In genomic region chr6:5357486-5357885, GRCh38 we compare ENCODE assay signal across 34 cellular contexts.
DNase-seq lines count a peak whose midpoint lies in the region; ATAC-seq, FAIRE-seq and TF ChIP-seq lines count a peak whose summit lies in the region.
"Had no signal": no experiment of that assay in that cellular context is flagged by ENCODE, and none has a peak within 500 bp of the region (broad histone marks: within the 10 kb centered on the region; RNA-seq: fewer than 3 reads in every experiment).

No MANE protein-coding gene starts in this region.

- no peaks in the 10 kb centered on the region for H3K23me2 ChIP-seq in H1 (ENCODE audit: low read depth, low read length)

- H2BK5ac ChIP-seq in IMR-90 (ENCODE audit: low read depth, low read length, poor library complexity, severe bottlenecking) (no peak overlapping the region), H1 (ENCODE audit: low read depth, low read length) (no peak overlapping the region)

- H4K8ac ChIP-seq in IMR-90 (ENCODE audit: low read depth in 2 of 2, low read length in 2 of 2) (no peak overlapping the region), H1 (ENCODE audit: extremely low read depth, insufficient read depth, low read length) (no peak overlapping the region)

- H3K27me3 ChIP-seq in HepG2 (ENCODE audit: control insufficient read depth in 1 of 2, insufficient read depth in 2 of 2, low read length in 2 of 2): no peaks in the 10 kb centered on the region
- no peaks in the 10 kb centered on the region for H3K27me3 ChIP-seq in right lobe of liver
- no peaks in the 10 kb centered on the region for H3K27me3 ChIP-seq in IMR-90 (ENCODE audit: control insufficient read depth, insufficient read depth, low read length)
- H3K27me3 ChIP-seq in K562 (ENCODE audit: control insufficient read depth in 2 of 2, insufficient read depth in 2 of 2, low read length in 2 of 2): no peaks in the 10 kb centered on the region
- no peaks in the 10 kb centered on the region for H3K27me3 ChIP-seq in H1 (replicated peaks in 1 of 4; ENCODE audit: control insufficient read depth in 3 of 4, extremely low read depth in 1 of 4, insufficient read depth in 3 of 4, low read length in 3 of 4)
- H3K27me3 ChIP-seq in vagina: no peaks in the 10 kb centered on the region
- H3K27me3 ChIP-seq: BE2C; BLaER1; BLaER1 treated with 17β-estradiol and CSF1 and Interleukin-3, amounts not matched to agents 10 nM and 100 nM had no signal

- H3K4me1 ChIP-seq in HepG2 (ENCODE audit: insufficient read depth, low read length) (no peaks in the 10 kb centered on the region), right lobe of liver (no peaks in the 10 kb centered on the region), IMR-90 (ENCODE audit: control insufficient read depth, insufficient read depth, low read length) (no peaks in the 10 kb centered on the region), K562 (replicated peaks in 1 of 2; ENCODE audit: control insufficient read depth in 2 of 2, insufficient read depth in 2 of 2, low read length in 2 of 2) (no peaks in the 10 kb centered on the region), H1 (replicated peaks in 1 of 4; ENCODE audit: control insufficient read depth in 3 of 4, insufficient read depth in 4 of 4, low read length in 3 of 4) (no peaks in the 10 kb centered on the region), vagina (peaks cover 18% of the 10 kb centered on the region)
- H3K4me1 ChIP-seq: A549; BLaER1; BLaER1 treated with 17β-estradiol and CSF1 and Interleukin-3, amounts not matched to agents 10 nM and 100 nM; Caco-2 had no signal

- H2BK15ac ChIP-seq in IMR-90 (ENCODE audit: low read depth, low read length) (no peak overlapping the region), H1 (ENCODE audit: low read length) (no peak overlapping the region)

- WGBS in HepG2 (ENCODE audit: low lambda C conversion rate): 97% methylated on average over 1 of the region's 1 CpG
- 93% methylated on average over 1 of the region's 1 CpG for WGBS in right lobe of liver (ENCODE audit: insufficient coverage, low coverage, low lambda C conversion rate, missing lambda C conversion rate)
- WGBS in IMR-90 (ENCODE audit: extremely low coverage in 2 of 2, insufficient read length in 1 of 2), 2 experiments: no CpG with 5 or more reads among the region's 1 CpG
- 48% methylated on average over 1 of the region's 1 CpG for WGBS in K562 (ENCODE audit: insufficient coverage, low coverage, missing lambda C conversion rate)
- WGBS in H1 (ENCODE audit: extremely low coverage in 1 of 2, insufficient coverage in 1 of 2, insufficient read length in 1 of 2, insufficient replicate concordance in 2 of 2, low coverage in 1 of 2, low lambda C conversion rate in 2 of 2, missing lambda C conversion rate in 1 of 2), 2 experiments: 92% methylated on average over 1 of the region's 1 CpG; no CpG with 5 or more reads in 1 of the 2 experiments

- H3K23ac ChIP-seq in IMR-90 (ENCODE audit: low read depth, low read length): no peak overlapping the region
- H3K23ac ChIP-seq in H1 (ENCODE audit: insufficient read length): no peak overlapping the region

- H2AK5ac ChIP-seq in IMR-90 (ENCODE audit: low read depth, low read length) (no peak overlapping the region), H1 (ENCODE audit: low read depth, low read length) (no peak overlapping the region)

- H2AFZ ChIP-seq in HepG2 (ENCODE audit: low read length) (no peak overlapping the region), IMR-90 (replicated peaks; ENCODE audit: low read length, poor library complexity) (no peak overlapping the region), K562 (ENCODE audit: low read depth, low read length) (no peak overlapping the region), H1 (ENCODE audit: low read length) (no peak overlapping the region)

- H2BK120ac ChIP-seq in IMR-90 (ENCODE audit: low read depth, low read length) (no peak overlapping the region), H1 (replicated peaks; ENCODE audit: low read depth, low read length) (no peak overlapping the region)

- H2BK12ac ChIP-seq in H1 (ENCODE audit: low read depth, low read length): no peak overlapping the region

- dilution Hi-C loops in IMR-90 (cut with HindIII; ENCODE audit: low sequenced_read_pairs, unreplicated experiment): no loop called here

- H3K56ac ChIP-seq in IMR-90 (ENCODE audit: extremely low read depth, insufficient read depth, low read length) (no peak overlapping the region), H1 (replicated peaks; ENCODE audit: insufficient read length, low read depth, low read length) (no peak overlapping the region)

- POLR2A ChIA-PET in HepG2 (lab: Yijun Ruan, JAX) (no interaction called here), IMR-90 (lab: Charles Lee; ENCODE audit: unreplicated experiment) (no interaction called here), K562 (lab: Yijun Ruan, JAX) (no interaction called here), H1 (lab: Charles Lee; ENCODE audit: partially characterized antibody) (no interaction called here)

- H3K9me3 ChIP-seq in HepG2 (ENCODE audit: low read length) (no peaks in the 10 kb centered on the region), right lobe of liver (no peaks in the 10 kb centered on the region), IMR-90 (ENCODE audit: control insufficient read depth, insufficient read depth, low read length) (no peaks in the 10 kb centered on the region), K562 (replicated peaks; ENCODE audit: control insufficient read depth, insufficient read depth, low read depth, low read length) (no peaks in the 10 kb centered on the region), H1 (ENCODE audit: insufficient read depth in 2 of 2, low read depth in 1 of 2, low read length in 1 of 2) (no peaks in the 10 kb centered on the region), vagina (no peaks in the 10 kb centered on the region)
- H3K9me3 ChIP-seq: A549; BE2C; BLaER1; BLaER1 treated with 17β-estradiol and CSF1 and Interleukin-3, amounts not matched to agents 10 nM and 100 nM; Caco-2 had no signal

- ATAC-seq in HepG2 (no peak), right lobe of liver (no peak), IMR-90 (ENCODE audit: low read depth) (no peak), K562 (no peak), GM19324 (IDR thresholded peaks at IDR 0.05; ENCODE audit: low FRiP score, unreplicated experiment) (no peak)
- ATAC-seq: A549; CD8-positive, alpha-beta T cell had no signal

- no TSS peak for BruUV-seq in HepG2 (replicated peaks; lab: Mats Ljungman, UMichigan)
- BruUV-seq in IMR-90 (replicated peaks; lab: Mats Ljungman, UMichigan): no TSS peak
- BruUV-seq in K562 (replicated peaks; lab: Mats Ljungman, UMichigan): no TSS peak

- no peak for TF ChIP-seq RAD21 in HepG2 (CRISPR knock-in tag; IDR thresholded peaks at IDR 0.05)
- TF ChIP-seq RAD21 in IMR-90 (IDR thresholded peaks at IDR 0.05; ENCODE audit: low read length): no peak
- no peak for TF ChIP-seq RAD21 in K562 (CRISPR knock-in tag; conservative IDR thresholded peaks at IDR 0.05 in 1 of 2, IDR thresholded peaks at IDR 0.05 in 1 of 2)
- no peak for TF ChIP-seq RAD21 in H1 (IDR thresholded peaks at IDR 0.05 in 1 of 2, conservative IDR thresholded peaks at IDR 0.05 in 1 of 2; ENCODE audit: low read depth in 2 of 2, low read length in 2 of 2)

- H4K91ac ChIP-seq in IMR-90 (ENCODE audit: insufficient read depth, low read depth, low read length) (no peak overlapping the region), H1 (replicated peaks; ENCODE audit: insufficient read length, low read length) (no peak overlapping the region)

- TF ChIP-seq POLR2A in HepG2 (IDR thresholded peaks at IDR 0.05; ENCODE audit: insufficient read depth in 1 of 2, low read depth in 2 of 2, low read length in 2 of 2): no peak
- no peak for TF ChIP-seq POLR2A in right lobe of liver (IDR thresholded peaks at IDR 0.05)
- no peak for TF ChIP-seq POLR2A in IMR-90 (IDR thresholded peaks at IDR 0.05; ENCODE audit: low read depth, low read length)
- no peak for TF ChIP-seq POLR2A in K562 (conservative IDR thresholded peaks at IDR 0.05)
- no peak for TF ChIP-seq POLR2A in H1 (IDR thresholded peaks at IDR 0.05; ENCODE audit: control extremely low read depth in 1 of 2, low read depth in 2 of 2, low read length in 2 of 2)
- TF ChIP-seq POLR2A in vagina (IDR thresholded peaks at IDR 0.05): no peak

- H3K4me3 ChIP-seq in HepG2 (replicated peaks in 1 of 3; ENCODE audit: insufficient read depth in 1 of 3, low read depth in 2 of 3, low read length in 3 of 3): no peak overlapping the region
- H3K4me3 ChIP-seq in right lobe of liver: no peak overlapping the region
- no peak overlapping the region for H3K4me3 ChIP-seq in IMR-90 (ENCODE audit: insufficient read depth, low read depth, low read length)
- no peak overlapping the region for H3K4me3 ChIP-seq in K562
- H3K4me3 ChIP-seq in H1 (ENCODE audit: extremely low read depth in 1 of 4, insufficient read depth in 2 of 4, low read depth in 3 of 4, low read length in 4 of 4): no peak overlapping the region
- H3K4me3 ChIP-seq in vagina: no peak overlapping the region
- H3K4me3 ChIP-seq: A549; BLaER1; BLaER1 treated with 17β-estradiol and CSF1 and Interleukin-3, amounts not matched to agents 10 nM and 100 nM had no signal

- peaks cover 5% of the 10 kb centered on the region in 2 experiments; a peak in 2 of 4 replicates for H3K79me1 ChIP-seq in IMR-90 (ENCODE audit: low read depth in 1 of 2, low read length in 2 of 2)
- H3K79me1 ChIP-seq in H1 (ENCODE audit: low read depth, low read length): no peaks in the 10 kb centered on the region

- FAIRE-seq in HepG2 (lab: Jason Lieb, UNC) (no peak), K562 (lab: Jason Lieb, UNC) (no peak), H1 (lab: Jason Lieb, UNC) (no peak)
- FAIRE-seq: A549, D721Med had no signal

- H3K36me3 ChIP-seq in HepG2 (replicated peaks in 1 of 2; ENCODE audit: control insufficient read depth in 1 of 2, insufficient read depth in 2 of 2, low read length in 2 of 2): no peaks in the 10 kb centered on the region
- H3K36me3 ChIP-seq in right lobe of liver: no peaks in the 10 kb centered on the region
- no peaks in the 10 kb centered on the region for H3K36me3 ChIP-seq in IMR-90 (ENCODE audit: control insufficient read depth, insufficient read depth, low read length)
- H3K36me3 ChIP-seq in K562 (ENCODE audit: control insufficient read depth, insufficient read depth, low read length): no peaks in the 10 kb centered on the region
- H3K36me3 ChIP-seq in H1 (ENCODE audit: control insufficient read depth in 2 of 4, insufficient read depth in 4 of 4, low read length in 3 of 4): no peaks in the 10 kb centered on the region
- no peaks in the 10 kb centered on the region for H3K36me3 ChIP-seq in vagina
- H3K36me3 ChIP-seq: BE2C; BLaER1; BLaER1 treated with 17β-estradiol and CSF1 and Interleukin-3, amounts not matched to agents 10 nM and 100 nM had no signal

- H3K27ac ChIP-seq in HepG2 (ENCODE audit: extremely low read length, insufficient read depth, low read length): no peak overlapping the region
- H3K27ac ChIP-seq in right lobe of liver: no peak overlapping the region
- H3K27ac ChIP-seq in IMR-90 (ENCODE audit: insufficient read depth, low read length): no peak overlapping the region
- H3K27ac ChIP-seq in K562 (ENCODE audit: extremely low read depth, low read depth, low read length): no peak overlapping the region
- no peak overlapping the region for H3K27ac ChIP-seq in H1 (ENCODE audit: low read depth, low read length)
- H3K27ac ChIP-seq in vagina: no peak overlapping the region
- H3K27ac ChIP-seq: 22Rv1; A549; BLaER1; BLaER1 treated with 17β-estradiol and CSF1 and Interleukin-3, amounts not matched to agents 10 nM and 100 nM; C4-2B had no signal

- H3K4me2 ChIP-seq in HepG2 (ENCODE audit: low read depth, low read length) (no peak overlapping the region), IMR-90 (ENCODE audit: low read depth, low read length) (no peak overlapping the region), K562 (ENCODE audit: insufficient read depth, low read length) (no peak overlapping the region), H1 (ENCODE audit: insufficient read depth in 1 of 2, low read depth in 2 of 2, low read length in 2 of 2) (no peak overlapping the region)
- H3K4me2 ChIP-seq: A549; BLaER1; BLaER1 treated with 17β-estradiol and CSF1 and Interleukin-3, amounts not matched to agents 10 nM and 100 nM had no signal

- H2BK20ac ChIP-seq in IMR-90 (ENCODE audit: low read depth, low read length) (no peak overlapping the region), H1 (ENCODE audit: low read length) (no peak overlapping the region)

- H3K14ac ChIP-seq in IMR-90 (replicated peaks; ENCODE audit: low read depth, low read length) (no peak overlapping the region), H1 (ENCODE audit: insufficient read length) (peak overlapping the region; percentile 77)

- H3K79me2 ChIP-seq in HepG2 (ENCODE audit: insufficient read depth, low read length) (no peaks in the 10 kb centered on the region), K562 (ENCODE audit: control insufficient read depth, insufficient read depth, low read length) (no peaks in the 10 kb centered on the region; the same call in 2 of the 3 replicates), H1 (ENCODE audit: control insufficient read depth in 1 of 2, insufficient read depth in 2 of 2, low read length in 2 of 2) (no peaks in the 10 kb centered on the region)

- no peaks in the 10 kb centered on the region; the same call in 1 of the 2 replicates for H4K20me1 ChIP-seq in HepG2 (ENCODE audit: insufficient read depth, low read length)
- no peaks in the 10 kb centered on the region for H4K20me1 ChIP-seq in IMR-90 (ENCODE audit: insufficient read depth, low read length)
- no peaks in the 10 kb centered on the region for H4K20me1 ChIP-seq in K562 (replicated peaks; ENCODE audit: control insufficient read depth, insufficient read depth, low read length)
- H4K20me1 ChIP-seq in H1 (replicated peaks in 1 of 2; ENCODE audit: control insufficient read depth in 1 of 2, insufficient read depth in 2 of 2, low read length in 2 of 2): peaks cover 0 to 3% of the 10 kb centered on the region in 2 experiments
- H4K20me1 ChIP-seq: BLaER1; BLaER1 treated with 17β-estradiol and CSF1 and Interleukin-3, amounts not matched to agents 10 nM and 100 nM had no signal

- H2AK9ac ChIP-seq in IMR-90 (replicated peaks; ENCODE audit: low read depth, low read length, poor library complexity): no peak overlapping the region

- TF ChIP-seq EP300 in HepG2 (IDR thresholded peaks at IDR 0.05; ENCODE audit: low read depth in 2 of 2, low read length in 2 of 2) (no peak), HepG2 (CRISPR knock-in tag; IDR thresholded peaks at IDR 0.05; ENCODE audit: borderline replicate concordance) (no peak), K562 (IDR thresholded peaks at IDR 0.05; ENCODE audit: low read length) (no peak), H1 (IDR thresholded peaks at IDR 0.05; ENCODE audit: borderline replicate concordance in 1 of 2, low read depth in 2 of 2, low read length in 2 of 2) (no peak)

- no peak overlapping the region for H4K5ac ChIP-seq in IMR-90 (ENCODE audit: low read depth, low read length)
- H4K5ac ChIP-seq in H1 (ENCODE audit: insufficient read length, low read depth, low read length): no peak overlapping the region

- no peak for TF ChIP-seq CTCF in HepG2 (CRISPR knock-in tag; IDR thresholded peaks at IDR 0.05)
- TF ChIP-seq CTCF in right lobe of liver (IDR thresholded peaks at IDR 0.05): no peak
- TF ChIP-seq CTCF in IMR-90 (conservative IDR thresholded peaks at IDR 0.05; ENCODE audit: low read depth, low read length): no peak
- TF ChIP-seq CTCF in K562 (IDR thresholded peaks at IDR 0.05 in 2 of 3, conservative IDR thresholded peaks at IDR 0.05 in 1 of 3; ENCODE audit: insufficient read depth in 2 of 3, low read depth in 1 of 3, low read length in 3 of 3): no peak
- no peak for TF ChIP-seq CTCF in H1 (IDR thresholded peaks at IDR 0.05; ENCODE audit: control extremely low read depth in 1 of 3, insufficient read depth in 1 of 3, low read depth in 1 of 3, low read length in 3 of 3)
- TF ChIP-seq CTCF in vagina (IDR thresholded peaks at IDR 0.05): no peak

- H3K9me1 ChIP-seq in IMR-90 (ENCODE audit: insufficient read depth, low read length) (no peaks in the 10 kb centered on the region), K562 (ENCODE audit: control insufficient read depth, insufficient read depth, low read length) (no peaks in the 10 kb centered on the region)

- intact Hi-C loops in HepG2 (cut with micrococcal nuclease; ENCODE audit: unreplicated experiment): no loop called here
- intact Hi-C loops in right lobe of liver (cut with DNase I): no loop called here
- intact Hi-C loops in IMR-90 (cut with micrococcal nuclease): no loop called here
- intact Hi-C loops in K562 (cut with micrococcal nuclease): no loop called here
- intact Hi-C loops in vagina (cut with DNase I): no loop called here

- DNase-seq in HepG2 (ENCODE audit: low spot score): no peak
- no peak for DNase-seq in right lobe of liver
- no peak for DNase-seq in IMR-90
- no peak for DNase-seq in K562 (ENCODE audit: extremely low read depth in 1 of 4, low spot score in 3 of 4)
- DNase-seq in H1 (ENCODE audit: low read depth in 1 of 2, low spot score in 2 of 2): no peak
- DNase-seq in vagina (ENCODE audit: extremely low spot score in 2 of 2): no peak
- no peak for DNase-seq in NCI-H524 treated with DMSO at 0.1 percent for 48 hours (lab: John Stamatoyannopoulos, UW)
- DNase-seq: 8988T; ACHN; AML-193; BE2C; C1 segment of cervical spinal cord; Caco-2; Calu3; CD4-positive, alpha-beta memory T cell; CD4-positive, alpha-beta T cell; CD4-positive, CD25-positive, alpha-beta regulatory T cell; CD8-positive, alpha-beta memory T cell; CD8-positive, alpha-beta T cell; COR-L47; DMS 273 treated with DMSO at 0.1 percent for 48 hours; DMS153; DMS53; DMS79; DMS79 treated with DMSO at 0.1 percent for 48 hours; DND-41; EL had no signal

- H3K18ac ChIP-seq in IMR-90 (ENCODE audit: low read depth, low read length): no peak overlapping the region
- H3K18ac ChIP-seq in H1 (ENCODE audit: extremely low read depth, low read length): no peak overlapping the region

- H3K4ac ChIP-seq in IMR-90 (ENCODE audit: low read depth, low read length) (no peak overlapping the region), H1 (replicated peaks; ENCODE audit: insufficient read length, low read depth, low read length) (no peak overlapping the region)

- CTCF ChIA-PET in HepG2 (lab: Yijun Ruan, JAX; ENCODE audit: low intra/inter-chr PET ratio, low total read pairs): no interaction called here
- CTCF ChIA-PET in IMR-90 (lab: Yijun Ruan, JAX): no interaction called here
- CTCF ChIA-PET in K562 (lab: Yijun Ruan, JAX; ENCODE audit: low intra/inter-chr PET ratio): no interaction called here
- CTCF ChIA-PET in H1 (lab: Charles Lee; ENCODE audit: partially characterized antibody): interaction anchor here (0.6 kb wide), 1 partner anchor 26 kb away, joined by 3 read pairs; no protein-coding TSS in a partner anchor

- H3K9ac ChIP-seq in HepG2 (ENCODE audit: insufficient read depth, low read depth, low read length) (no peak overlapping the region), IMR-90 (ENCODE audit: low read depth, low read length) (no peak overlapping the region), K562 (ENCODE audit: insufficient read depth in 1 of 2, low read depth in 2 of 2, low read length in 2 of 2) (no peak overlapping the region), H1 (replicated peaks in 1 of 4; ENCODE audit: extremely low read depth in 1 of 4, low read depth in 3 of 4, low read length in 3 of 4) (no peak overlapping the region)
- H3K9ac ChIP-seq: BLaER1; BLaER1 treated with 17β-estradiol and CSF1 and Interleukin-3, amounts not matched to agents 10 nM and 100 nM had no signal

- in situ Hi-C loops in HepG2 (cut with HindIII; ENCODE audit: extremely low pct_ligation_motif_present, low pct_unique_long_range_greater_than_20kb) (no loop called here), IMR-90 (cut with MboI; ENCODE audit: low sequenced_read_pairs) (no loop called here), K562 (cut with MboI) (no loop called here)

Comparison
In these comparisons a context has a peak if more than half of its experiments do, and no peak if none do; other contexts are left out.
1. Of the 241 proteins assayed by ChIP-seq in both HepG2 and K562: peak only in HepG2: none; only in K562: MAFG; in both: MAFF and MAFK; in neither: 238.